26 cellular contexts compared by ENCODE assay signal in genomic region chr14:55628426-55628825, GRCh38.
"Had no signal": no experiment of that assay in that cellular context is flagged by ENCODE, and none has a peak within 500 bp of the region (broad histone marks: within the 10 kb centered on the region; RNA-seq: fewer than 3 reads in every experiment).

No MANE protein-coding gene starts in this region.

- ATAC-seq: activated CD8-positive, alpha-beta T cell treated with anti-CD3 and anti-CD28 coated beads, Interleukin-2, amount 10 ng/mL, durations not matched to agents 7 days and 5 days; body of pancreas; gastroesophageal sphincter; left colon; natural killer cell treated with Interleukin-12 subunit alpha and Interleukin-12 subunit beta and Interleukin-15 and Interleukin-18, amount 100 ng/mL, for 72 hours; stimulated activated naive CD8-positive, alpha-beta T cell treated with anti-CD3 and anti-CD28 coated beads, Interleukin-15, amount 100 ng/mL, for 72 hours had no signal

- H3K27ac Mint-ChIP-seq: activated CD4-positive, alpha-beta T cell treated with anti-CD3 and anti-CD28 coated beads, Interleukin-2, amount 10 ng/mL, durations not matched to agents 7 days and 5 days; activated CD8-positive, alpha-beta T cell treated with anti-CD3 and anti-CD28 coated beads, Interleukin-2, amount 10 ng/mL, durations not matched to agents 7 days and 5 days; activated naive CD4-positive, alpha-beta T cell treated with anti-CD3 and anti-CD28 coated beads, Interleukin-2, amount 50 U/mL, for 24 hours; dendritic cell treated with granulocyte-macrophage colony-stimulating factor and Interleukin-4, amounts not matched to agents 40 ng/mL and 50 ng/mL, for 4 days; natural killer cell treated with Interleukin-12 subunit alpha and Interleukin-12 subunit beta and Interleukin-15 and Interleukin-18, amount 100 ng/mL, for 72 hours; stimulated activated naive CD8-positive, alpha-beta T cell treated with anti-CD3 and anti-CD28 coated beads, Interleukin-15, amount 100 ng/mL, for 72 hours had no signal

- H3K4me1 ChIP-seq: body of pancreas, prostate gland had no signal

- H3K27ac ChIP-seq: body of pancreas, gastroesophageal sphincter, prostate gland, right atrium auricular region, suprapubic skin, tibial nerve, VCaP had no signal

- H3K9me3 ChIP-seq: body of pancreas, gastroesophageal sphincter, prostate gland, right atrium auricular region, suprapubic skin, tibial nerve had no signal

- H3K36me3 ChIP-seq: prostate gland had no signal

- H3K27me3 ChIP-seq: body of pancreas, gastroesophageal sphincter, right atrium auricular region, suprapubic skin, tibial nerve had no signal

- DNase-seq: activated CD4-positive, alpha-beta T cell treated with anti-CD3 and anti-CD28 coated beads, Interleukin-2, amount 10 ng/mL, durations not matched to agents 7 days and 5 days; activated CD4-positive, CD25-positive, alpha-beta regulatory T cell treated with anti-CD3 and anti-CD28 coated beads, Interleukin-2, amount 50 U/mL, for 72 hours; activated CD8-positive, alpha-beta T cell treated with anti-CD3 and anti-CD28 coated beads, Interleukin-2, amount 10 ng/mL, durations not matched to agents 7 days and 5 days; activated gamma-delta T cell treated with Interleukin-2 at 50 U/mL for 16 hours; activated T-cell treated with anti-CD3 and anti-CD28 coated beads, Interleukin-2, amount 50 U/mL, for 1 hour; anterior cingulate cortex; body of pancreas; effector CD4-positive, alpha-beta T cell; head of caudate nucleus; hypothalamus; islet precursor cell; left colon; stimulated activated CD4-positive, alpha-beta T cell treated with anti-CD3 and anti-CD28 coated beads, Interleukin-12 subunit alpha, Interleukin-12 subunit beta, amount 100 ng/mL, for 4 hours; stimulated activated CD4-positive, alpha-beta T cell treated with anti-CD3 and anti-CD28 coated beads, Interleukin-4, amount 100 ng/mL, for 4 hours; stimulated activated naive CD8-positive, alpha-beta T cell treated with anti-CD3 and anti-CD28 coated beads, Interleukin-15, amount 100 ng/mL, for 72 hours had no signal

- FAIRE-seq: urothelium cell line had no signal

- H3K4me3 ChIP-seq: body of pancreas, gastroesophageal sphincter, prostate gland, right atrium auricular region, suprapubic skin, tibial nerve had no signal

- H3K9me3 Mint-ChIP-seq: activated CD4-positive, alpha-beta T cell treated with anti-CD3 and anti-CD28 coated beads, Interleukin-2, amount 10 ng/mL, durations not matched to agents 7 days and 5 days; activated naive CD4-positive, alpha-beta T cell treated with anti-CD3 and anti-CD28 coated beads, Interleukin-2, amount 50 U/mL, for 24 hours; dendritic cell treated with granulocyte-macrophage colony-stimulating factor and Interleukin-4, amounts not matched to agents 40 ng/mL and 50 ng/mL, for 4 days; memory B cell; natural killer cell treated with Interleukin-12 subunit alpha and Interleukin-12 subunit beta and Interleukin-15 and Interleukin-18, amount 100 ng/mL, for 72 hours; stimulated activated naive CD8-positive, alpha-beta T cell treated with anti-CD3 and anti-CD28 coated beads, Interleukin-15, amount 100 ng/mL, for 72 hours had no signal

- H3K4me3 Mint-ChIP-seq: activated CD4-positive, alpha-beta T cell treated with anti-CD3 and anti-CD28 coated beads, Interleukin-2, amount 10 ng/mL, durations not matched to agents 7 days and 5 days; activated CD8-positive, alpha-beta T cell treated with anti-CD3 and anti-CD28 coated beads, Interleukin-2, amount 10 ng/mL, durations not matched to agents 7 days and 5 days; activated naive CD4-positive, alpha-beta T cell treated with anti-CD3 and anti-CD28 coated beads, Interleukin-2, amount 50 U/mL, for 24 hours; dendritic cell treated with granulocyte-macrophage colony-stimulating factor and Interleukin-4, amounts not matched to agents 40 ng/mL and 50 ng/mL, for 4 days; memory B cell; natural killer cell treated with Interleukin-12 subunit alpha and Interleukin-12 subunit beta and Interleukin-15 and Interleukin-18, amount 100 ng/mL, for 72 hours; stimulated activated naive CD8-positive, alpha-beta T cell treated with anti-CD3 and anti-CD28 coated beads, Interleukin-15, amount 100 ng/mL, for 72 hours had no signal
